Comparison of ENCODE assay signal across 18 cellular contexts in genomic region chr1:22470227-22470626, GRCh38. TPM values are rescaled to one million over a fixed set of nuclear protein-coding genes. Genes with fewer than 3 reads are reported as not detected.
DNase-seq lines count a peak whose midpoint lies in the region; ATAC-seq and TF ChIP-seq lines count a peak whose summit lies in the region.
"Had no signal": no experiment of that assay in that cellular context is flagged by ENCODE, and none has a peak within 500 bp of the region (broad histone marks: within the 10 kb centered on the region; RNA-seq: fewer than 3 reads in every experiment).

No MANE protein-coding gene starts in this region.

- no peak for ATAC-seq in body of pancreas
- ATAC-seq in HG02678 (IDR thresholded peaks at IDR 0.05; ENCODE audit: unreplicated experiment), result no peak
- no peak for ATAC-seq in GM18907 (IDR thresholded peaks at IDR 0.05; ENCODE audit: unreplicated experiment)

- H3K4me1 ChIP-seq in body of pancreas, result peaks cover 57% of the 10 kb centered on the region

- TF ChIP-seq POLR2A in body of pancreas (IDR thresholded peaks at IDR 0.05), result no peak

- H3K36me3 ChIP-seq in body of pancreas (replicated peaks in 1 of 2; ENCODE audit: insufficient read depth in 1 of 2, low read depth in 2 of 2), result no peaks in the 10 kb centered on the region
- H3K36me3 ChIP-seq: Peyer's patch had no signal

- peak overlapping the region in 3 of 4 donors; percentile 17 to 38 (median 20) for H3K27ac ChIP-seq in body of pancreas
- H3K27ac ChIP-seq: Peyer's patch had no signal

- no peak for TF ChIP-seq CTCF in body of pancreas (IDR thresholded peaks at IDR 0.05)

- H3K9me3 ChIP-seq in body of pancreas, result no peaks in the 10 kb centered on the region
- H3K9me3 ChIP-seq: Peyer's patch had no signal

- intact Hi-C loops in body of pancreas (cut with DNase I), result no loop called here

- no peak overlapping the region for H3K4me3 ChIP-seq in body of pancreas
- H3K4me3 ChIP-seq: Peyer's patch had no signal

- DNase-seq in NCI-H2171 treated with DMSO at 0.1 percent for 48 hours (lab: John Stamatoyannopoulos, UW) (peak; percentile 25), NCI-H2171 (lab: John Stamatoyannopoulos, UW) (no peak), NCI-H524 treated with DMSO at 0.1 percent for 48 hours (lab: John Stamatoyannopoulos, UW) (peak; percentile 93), body of pancreas (no peak), occipital lobe (lab: John Stamatoyannopoulos, UW) (peak; percentile 8), NCI-H748 (lab: John Stamatoyannopoulos, UW; ENCODE audit: unreplicated experiment) (no peak)
- DNase-seq: 8988T; CD4-positive, CD25-positive, alpha-beta regulatory T cell; COR-L47; KBM-7; MV-4-11; NCI-H1694 treated with DMSO at 0.1 percent for 48 hours; NCI-H226; NCI-H526 treated with DMSO at 0.1 percent for 48 hours; NK-92 treated with Interleukin-12 subunit alpha and Interleukin-12 subunit beta, amount 100 ng/mL, for 24 hours; Peyer's patch had no signal

- H3K27me3 ChIP-seq in body of pancreas, result no peaks in the 10 kb centered on the region
- H3K27me3 ChIP-seq: Peyer's patch had no signal

- 68 to 71% methylated on average over 4 of the region's 4 CpGs for WGBS in body of pancreas, 2 donors

RNA-seq across cellular contexts. Expression of gene ZBTB40, which starts 18.6 kb away (rescaled TPM):
- total RNA-seq in body of pancreas (10 to 100 TPM; 11.2 to 20.1 TPM), occipital lobe (12.2 TPM)

Comparison
In these comparisons a context has a peak if more than half of its experiments do, and no peak if none do; other contexts are left out.
1. DNase-seq: peak in NCI-H2171 treated with DMSO at 0.1 percent for 48 hours (single experiment), NCI-H524 treated with DMSO at 0.1 percent for 48 hours (single experiment) and occipital lobe (single experiment); none in NCI-H2171 (single experiment), body of pancreas (0 of 4) and NCI-H748 (single experiment).